In genomic region chr9:133396952-133397351, GRCh38 we compare ENCODE assay signal across 11 cellular contexts. TPM values are rescaled to one million over a fixed set of nuclear protein-coding genes. Genes with fewer than 3 reads are reported as not detected.
DNase-seq lines count a peak whose midpoint lies in the region; ATAC-seq, FAIRE-seq and TF ChIP-seq lines count a peak whose summit lies in the region.
"Had no signal": no experiment of that assay in that cellular context is flagged by ENCODE, and none has a peak within 500 bp of the region (broad histone marks: within the 10 kb centered on the region; RNA-seq: fewer than 3 reads in every experiment).

No MANE protein-coding gene starts in this region.

- no peak overlapping the region for H2BK12ac ChIP-seq in H9 (ENCODE audit: insufficient read length, low read depth, low read length)

- peaks cover 24% of the 10 kb centered on the region for H3K27me3 Mint-ChIP-seq in H9 (ENCODE audit: low read depth)

- TF ChIP-seq CTCF in BE2C (IDR thresholded peaks at IDR 0.05; ENCODE audit: low read depth, low read length) (peak; percentile 54), H9 (conservative IDR thresholded peaks at IDR 0.05) (peak; percentile 74), VCaP (conservative IDR thresholded peaks at IDR 0.05) (peak; percentile 45; the same call in 1 of the 2 replicates), keratinocyte (optimal IDR thresholded peaks at IDR 0.05 in 1 of 3, IDR thresholded peaks at IDR 0.05 in 1 of 3, conservative IDR thresholded peaks at IDR 0.05 in 1 of 3; ENCODE audit: extremely low read depth in 1 of 3, insufficient read depth in 2 of 3, low read length in 3 of 3) (peak in 2 of 3 experiments; percentile 24 to 51)

- no peak overlapping the region for H2BK15ac ChIP-seq in H9 (ENCODE audit: low read depth, low read length)

- WGBS in H9 (ENCODE audit: extremely low coverage, insufficient read length, low lambda C conversion rate): no CpG with 5 or more reads among the region's 14 CpGs

- dilution Hi-C loops in keratinocyte (cut with MboI; ENCODE audit: extremely low pct_ligation_motif_present, low sequenced_read_pairs): no loop called here

- H4K20me1 ChIP-seq in H9 (ENCODE audit: control insufficient read depth, insufficient read depth, insufficient read length): no peaks in the 10 kb centered on the region
- no peaks in the 10 kb centered on the region for H4K20me1 ChIP-seq in keratinocyte (ENCODE audit: control insufficient read depth, extremely low read depth, insufficient read depth, low read length)

- FAIRE-seq in keratinocyte (lab: Jason Lieb, UNC): no peak

- H3K4me3 ChIP-seq in BE2C (ENCODE audit: low read depth, low read length) (no peak overlapping the region), keratinocyte (ENCODE audit: control insufficient read depth in 2 of 3, extremely low read depth in 1 of 3, insufficient read depth in 2 of 3, low read depth in 1 of 3, low read length in 3 of 3) (no peak overlapping the region)

- H2BK120ac ChIP-seq in H9 (ENCODE audit: low read depth, low read length, poor library complexity, severe bottlenecking): no peak overlapping the region

- no peak overlapping the region for H4K91ac ChIP-seq in H9 (ENCODE audit: insufficient read length, low read depth, low read length)

- H3K9me3 ChIP-seq in BE2C (no peaks in the 10 kb centered on the region), H9 (ENCODE audit: control insufficient read depth, low read depth, low read length) (no peaks in the 10 kb centered on the region), keratinocyte (ENCODE audit: control insufficient read depth, low read depth, low read length) (no peaks in the 10 kb centered on the region)
- H3K9me3 ChIP-seq: neutrophil had no signal

- no peaks in the 10 kb centered on the region; a peak in 1 of 7 replicates for H3K36me3 Mint-ChIP-seq in H9 (ENCODE audit: insufficient read depth in 1 of 3, low read depth in 3 of 3)
- H3K36me3 Mint-ChIP-seq: activated naive CD4-positive, alpha-beta T cell treated with anti-CD3 and anti-CD28 coated beads, Interleukin-2, amount 50 U/mL, for 72 hours had no signal

- no peak overlapping the region for H2AK5ac ChIP-seq in H9 (ENCODE audit: insufficient read length, low read length)

- no peaks in the 10 kb centered on the region for H3K9me1 ChIP-seq in keratinocyte (ENCODE audit: control insufficient read depth, extremely low read depth, insufficient read depth, low read length)

- H2AFZ ChIP-seq in H9 (ENCODE audit: low read length) (no peak overlapping the region), keratinocyte (ENCODE audit: control insufficient read depth, low read length) (no peak overlapping the region)

- H3K14ac ChIP-seq in H9 (ENCODE audit: insufficient read depth, low read length): no peak overlapping the region

- no peaks in the 10 kb centered on the region for H3K79me2 ChIP-seq in H9 (ENCODE audit: insufficient read depth, low read length)
- no peaks in the 10 kb centered on the region for H3K79me2 ChIP-seq in keratinocyte (ENCODE audit: control insufficient read depth, insufficient read depth, low read length)

- no peak overlapping the region for H3K4me3 Mint-ChIP-seq in H9
- H3K4me3 Mint-ChIP-seq: T-helper 1 cell treated with Interleukin-12 subunit alpha and Interleukin-12 subunit beta and Interleukin-4 antibody, amounts not matched to agents 30 μg/mL and 1 μg/mL, for 36 hours had no signal

- H4K5ac ChIP-seq in H9 (ENCODE audit: insufficient read length, low read depth, low read length): no peak overlapping the region

- no peak overlapping the region for H2BK20ac ChIP-seq in H9 (ENCODE audit: low read depth, low read length, poor library complexity, severe bottlenecking)

- no peak overlapping the region for H3K56ac ChIP-seq in H9 (ENCODE audit: insufficient read length, low read depth, low read length)

- no peaks in the 10 kb centered on the region for H3K79me1 ChIP-seq in H9 (ENCODE audit: insufficient read depth, low read depth, low read length, poor library complexity, severe bottlenecking)

- DNase-seq in BE2C (peak; percentile 55), H9 (peak; percentile 86), keratinocyte (ENCODE audit: low read depth, low spot score) (no peak), NCI-H2107 treated with DMSO at 0.1 percent for 48 hours (lab: John Stamatoyannopoulos, UW; ENCODE audit: unreplicated experiment) (no peak)
- DNase-seq in effector CD8-positive, alpha-beta T cell (lab: John Stamatoyannopoulos, UW): no peak
- no peak for DNase-seq in activated CD8-positive, alpha-beta memory T cell treated with anti-CD3 and anti-CD28 coated beads for 24 hours

- no peak overlapping the region for H3K4me2 ChIP-seq in H9 (ENCODE audit: insufficient read depth, insufficient read length, low read length)
- no peak overlapping the region for H3K4me2 ChIP-seq in keratinocyte (ENCODE audit: control insufficient read depth, extremely low read depth, insufficient read depth, low read depth, low read length)

- no peak for ATAC-seq in HG03342 (IDR thresholded peaks at IDR 0.05; ENCODE audit: unreplicated experiment)

- H3K27ac Mint-ChIP-seq in H9: no peak overlapping the region; a peak in 1 of 7 replicates
- H3K27ac Mint-ChIP-seq: activated naive CD4-positive, alpha-beta T cell treated with anti-CD3 and anti-CD28 coated beads, Interleukin-2, amount 50 U/mL, for 72 hours; T-helper 1 cell treated with Interleukin-12 subunit alpha and Interleukin-12 subunit beta and Interleukin-4 antibody, amounts not matched to agents 30 μg/mL and 1 μg/mL, for 36 hours had no signal

- no peak overlapping the region for H3K23ac ChIP-seq in H9 (ENCODE audit: insufficient read length, low read depth, low read length)

- H3K36me3 ChIP-seq in BE2C (peaks cover 4% of the 10 kb centered on the region; the same call in 1 of the 2 replicates), keratinocyte (ENCODE audit: control insufficient read depth in 2 of 2, extremely low read depth in 1 of 2, insufficient read depth in 2 of 2, low read length in 2 of 2) (no peaks in the 10 kb centered on the region)
- H3K36me3 ChIP-seq: neutrophil had no signal

- peaks cover 0 to 3% of the 10 kb centered on the region in 2 experiments; a peak in 1 of 4 replicates for H3K4me1 Mint-ChIP-seq in H9

- H3T11ph ChIP-seq in H9 (ENCODE audit: low read length): no peak overlapping the region

- peaks cover 0 to 4% of the 10 kb centered on the region in 2 experiments; a peak in 1 of 5 replicates for H3K9me3 Mint-ChIP-seq in H9
- H3K9me3 Mint-ChIP-seq: activated naive CD4-positive, alpha-beta T cell treated with anti-CD3 and anti-CD28 coated beads, Interleukin-2, amount 50 U/mL, for 72 hours; T-helper 1 cell treated with Interleukin-12 subunit alpha and Interleukin-12 subunit beta and Interleukin-4 antibody, amounts not matched to agents 30 μg/mL and 1 μg/mL, for 36 hours had no signal

- H2BK5ac ChIP-seq in H9 (ENCODE audit: insufficient read length, low read length): no peak overlapping the region

- H3K9ac ChIP-seq in H9 (ENCODE audit: extremely low read depth, insufficient read length, low read length) (no peak overlapping the region), keratinocyte (ENCODE audit: control insufficient read depth, extremely low read depth, insufficient read depth, low read length) (no peak overlapping the region)

- H3K18ac ChIP-seq in H9 (ENCODE audit: insufficient read length, low read depth, low read length): no peak overlapping the region

- no peak overlapping the region for H4K8ac ChIP-seq in H9 (replicated peaks; ENCODE audit: insufficient read length, low read depth, low read length)

- no peaks in the 10 kb centered on the region for H3K23me2 ChIP-seq in H9 (ENCODE audit: insufficient read length, low read depth, low read length, poor library complexity, severe bottlenecking)

- H3K4me1 ChIP-seq in BE2C (no peaks in the 10 kb centered on the region), H9 (ENCODE audit: insufficient read depth, low read length) (no peaks in the 10 kb centered on the region), keratinocyte (ENCODE audit: control insufficient read depth, extremely low read depth, insufficient read depth, low read length) (no peaks in the 10 kb centered on the region)

- no peak overlapping the region for H3K27ac ChIP-seq in H9 (ENCODE audit: insufficient read length, low read depth, low read length)
- H3K27ac ChIP-seq in VCaP: no peak overlapping the region
- H3K27ac ChIP-seq in keratinocyte (ENCODE audit: control insufficient read depth, insufficient read depth, low read length): no peak overlapping the region
- H3K27ac ChIP-seq: neutrophil had no signal

- H3K27me3 ChIP-seq in BE2C (peaks cover 5% of the 10 kb centered on the region; the same call in 1 of the 2 replicates), H9 (ENCODE audit: insufficient read depth, low read length) (no peaks in the 10 kb centered on the region), keratinocyte (ENCODE audit: control insufficient read depth, extremely low read depth, insufficient read depth, low read length) (peaks cover 15% of the 10 kb centered on the region)

- H3K4ac ChIP-seq in H9 (ENCODE audit: low read depth, low read length): no peak overlapping the region

RNA-seq across cellular contexts. Expression of gene STKLD1, which starts 20.8 kb away (rescaled TPM):
- polyA plus RNA-seq in BE2C (2012; ENCODE audit: insufficient read depth, insufficient read length, low read depth): 4.9 TPM
- total RNA-seq in H9 (2021): 0.57 TPM in 1 of 2 replicates, not detected in the other
- 0.39 to 0.77 TPM in 2 of 3 replicates, not detected in the other for polyA plus RNA-seq in keratinocyte
- 0.09 TPM for polyA plus RNA-seq in keratinocyte (2011; ENCODE audit: low read depth)
- polyA plus RNA-seq in keratinocyte (2011; cell fraction: cytosol; rRNA removed): 0.18 and 0.35 TPM in 2 replicates
- 1.2 and 2.5 TPM in 2 replicates for polyA plus RNA-seq in keratinocyte (2011; cell fraction: nucleus; rRNA removed)
- polyA plus RNA-seq in keratinocyte (2012; ENCODE audit: low replicate concordance): 0.39 and 0.86 TPM in 2 replicates
- not detected in 3 replicates for polyA minus RNA-seq in keratinocyte
- polyA minus RNA-seq in keratinocyte (2011; cell fraction: cytosol; rRNA and poly(A)+ RNA removed): not detected
- 0.85 TPM in 1 of 2 replicates, not detected in the other for polyA minus RNA-seq in keratinocyte (2011; cell fraction: nucleus; rRNA and poly(A)+ RNA removed)

RNA-seq across cellular contexts. Expression of gene REXO4, which starts 20.9 kb away (rescaled TPM):
- 63.9 TPM for polyA plus RNA-seq in BE2C (2012; ENCODE audit: insufficient read depth, insufficient read length, low read depth)
- 33.6 and 35.2 TPM in 2 replicates for total RNA-seq in H9 (2021)
- 18.8 to 23.9 TPM (median 21.5 TPM) in 3 replicates for polyA plus RNA-seq in keratinocyte
- polyA plus RNA-seq in keratinocyte (2011; ENCODE audit: low read depth): 15.1 TPM
- 15.5 and 26.4 TPM in 2 replicates for polyA plus RNA-seq in keratinocyte (2011; cell fraction: cytosol; rRNA removed)
- polyA plus RNA-seq in keratinocyte (2011; cell fraction: nucleus; rRNA removed): 20.1 and 21.4 TPM in 2 replicates
- polyA plus RNA-seq in keratinocyte (2012; ENCODE audit: low replicate concordance): 13.4 and 27.1 TPM in 2 replicates
- 13.0 to 13.8 TPM (median 13.4 TPM) in 3 replicates for polyA minus RNA-seq in keratinocyte
- 27.4 TPM for polyA minus RNA-seq in keratinocyte (2011; cell fraction: cytosol; rRNA and poly(A)+ RNA removed)
- polyA minus RNA-seq in keratinocyte (2011; cell fraction: nucleus; rRNA and poly(A)+ RNA removed): 8.5 and 9.0 TPM in 2 replicates

RNA-seq across cellular contexts. Expression of gene SURF4, which starts 21.1 kb away (rescaled TPM):
- polyA plus RNA-seq in BE2C (2012; ENCODE audit: insufficient read depth, insufficient read length, low read depth): 349 TPM
- 146 and 148 TPM in 2 replicates for total RNA-seq in H9 (2021)
- polyA plus RNA-seq in keratinocyte: 120 to 232 TPM (median 153 TPM) in 3 replicates
- polyA plus RNA-seq in keratinocyte (2011; ENCODE audit: low read depth): 60.5 TPM
- polyA plus RNA-seq in keratinocyte (2011; cell fraction: cytosol; rRNA removed): 123 and 124 TPM in 2 replicates
- polyA plus RNA-seq in keratinocyte (2011; cell fraction: nucleus; rRNA removed): 238 and 252 TPM in 2 replicates
- 98.3 and 183 TPM in 2 replicates for polyA plus RNA-seq in keratinocyte (2012; ENCODE audit: low replicate concordance)
- 166 to 368 TPM (median 173 TPM) in 3 replicates for polyA minus RNA-seq in keratinocyte
- polyA minus RNA-seq in keratinocyte (2011; cell fraction: cytosol; rRNA and poly(A)+ RNA removed): 206 TPM
- polyA minus RNA-seq in keratinocyte (2011; cell fraction: nucleus; rRNA and poly(A)+ RNA removed): 165 and 207 TPM in 2 replicates

RNA-seq across cellular contexts. Expression of gene ADAMTS13, which starts 25.2 kb away (rescaled TPM):
- 6.1 TPM for polyA plus RNA-seq in BE2C (2012; ENCODE audit: insufficient read depth, insufficient read length, low read depth)
- total RNA-seq in H9 (2021): 8.2 and 8.8 TPM in 2 replicates
- polyA plus RNA-seq in keratinocyte: 1.1 to 2.9 TPM (median 1.2 TPM) in 3 replicates
- polyA plus RNA-seq in keratinocyte (2011; ENCODE audit: low read depth): 0.31 TPM
- 0.49 and 1.5 TPM in 2 replicates for polyA plus RNA-seq in keratinocyte (2011; cell fraction: cytosol; rRNA removed)
- polyA plus RNA-seq in keratinocyte (2011; cell fraction: nucleus; rRNA removed): 7.1 and 9.5 TPM in 2 replicates
- polyA plus RNA-seq in keratinocyte (2012; ENCODE audit: low replicate concordance): 1.2 and 2.0 TPM in 2 replicates
- 0.66 to 1.8 TPM (median 0.82 TPM) in 3 replicates for polyA minus RNA-seq in keratinocyte
- 0.96 TPM for polyA minus RNA-seq in keratinocyte (2011; cell fraction: cytosol; rRNA and poly(A)+ RNA removed)
- polyA minus RNA-seq in keratinocyte (2011; cell fraction: nucleus; rRNA and poly(A)+ RNA removed): 1.8 and 2.7 TPM in 2 replicates

RNA-seq across cellular contexts. Expression of gene SURF2, which starts 40.6 kb away (rescaled TPM):
- 240 TPM for polyA plus RNA-seq in BE2C (2012; ENCODE audit: insufficient read depth, insufficient read length, low read depth)
- total RNA-seq in H9 (2021): 44.4 and 46.1 TPM in 2 replicates
- polyA plus RNA-seq in keratinocyte: 21.2 to 29.0 TPM (median 28.2 TPM) in 3 replicates
- polyA plus RNA-seq in keratinocyte (2011; ENCODE audit: low read depth): 26.6 TPM
- 21.7 and 46.2 TPM in 2 replicates for polyA plus RNA-seq in keratinocyte (2011; cell fraction: cytosol; rRNA removed)
- 10.8 and 13.1 TPM in 2 replicates for polyA plus RNA-seq in keratinocyte (2011; cell fraction: nucleus; rRNA removed)
- 38.6 and 45.6 TPM in 2 replicates for polyA plus RNA-seq in keratinocyte (2012; ENCODE audit: low replicate concordance)
- 7.5 to 19.6 TPM (median 10.1 TPM) in 3 replicates for polyA minus RNA-seq in keratinocyte
- 34.5 TPM for polyA minus RNA-seq in keratinocyte (2011; cell fraction: cytosol; rRNA and poly(A)+ RNA removed)
- polyA minus RNA-seq in keratinocyte (2011; cell fraction: nucleus; rRNA and poly(A)+ RNA removed): 5.5 and 5.9 TPM in 2 replicates

Comparison
In these comparisons a context has a peak if more than half of its experiments do, and no peak if none do; other contexts are left out.
1. DNase-seq: peak in BE2C (single experiment) and H9 (single experiment); none in keratinocyte (single experiment), effector CD8-positive, alpha-beta T cell (single experiment), NCI-H2107 treated with DMSO at 0.1 percent for 48 hours (single experiment) and activated CD8-positive, alpha-beta memory T cell treated with anti-CD3 and anti-CD28 coated beads for 24 hours (single experiment).
2. Peak in every context shown above with its lines, with median percentiles within 50 percentile points of each other: CTCF ChIP-seq.